ENCODE assay signal across 21 cellular contexts in the genomic region with DNA sequence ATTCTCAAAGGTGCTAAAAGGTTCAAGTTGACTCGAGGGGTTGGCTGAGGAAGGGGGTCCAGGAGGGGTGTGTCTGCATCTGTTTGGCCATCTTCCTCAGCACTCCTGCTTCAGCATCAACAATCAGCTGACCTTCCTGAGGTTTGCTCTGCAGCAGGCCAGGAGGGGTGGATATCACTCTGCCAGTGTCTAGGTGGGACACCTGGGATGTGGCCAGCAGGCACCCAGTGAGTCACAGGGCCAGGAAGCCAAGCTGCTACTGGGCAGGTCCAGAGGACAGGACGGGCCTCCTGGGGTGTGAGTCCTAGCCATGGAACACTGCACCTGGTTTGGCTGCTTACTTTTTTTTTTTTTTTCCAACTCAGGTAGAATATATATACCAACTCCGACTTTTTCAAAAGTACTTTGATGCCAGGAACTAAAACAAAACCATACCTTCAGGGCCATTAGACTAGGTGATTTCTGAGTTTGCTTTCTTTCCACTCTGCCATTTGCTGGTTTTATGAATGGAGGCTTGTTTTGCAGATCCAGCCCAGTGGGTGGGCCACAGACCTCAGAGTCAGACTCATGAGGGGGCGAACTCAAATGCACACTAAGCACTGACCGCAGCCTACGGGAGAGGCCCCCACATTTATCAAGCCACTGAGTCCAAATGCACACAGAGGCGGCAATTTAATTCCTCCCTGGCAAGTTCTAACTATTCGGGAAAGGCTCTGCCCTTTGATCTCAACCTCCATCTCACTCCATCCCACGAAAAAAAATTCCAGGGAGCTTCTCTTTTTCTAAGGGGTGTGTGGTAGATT.
DNase-seq lines count a peak whose midpoint lies in the region; ATAC-seq and TF ChIP-seq lines count a peak whose summit lies in the region.
"Had no signal": no experiment of that assay in that cellular context is flagged by ENCODE, and none has a peak within 500 bp of the region (broad histone marks: within the 10 kb centered on the region; RNA-seq: fewer than 3 reads in every experiment).

No MANE protein-coding gene starts in this region.

- H3K9me3 Mint-ChIP-seq in endothelial cell (ENCODE audit: unreplicated experiment), result no peaks in the 10 kb centered on the region
- H3K9me3 Mint-ChIP-seq: activated T-helper 2 cell treated with anti-CD3 and anti-CD28 coated beads, Interferon-gamma antibody, Interleukin-2, Interleukin-4, amounts not matched to agents 10 μg/mL and 5 μg/mL and 100 μg/mL, durations not matched to agents 14 hours and 24 hours and 36 hours had no signal

- intact Hi-C loops in psoas muscle (cut with DNase I), result loop anchor here in 1 of 2 donors (5.0 kb wide), 1 partner anchor 74 kb away; a partner anchor contains a TSS

- H3K4me3 ChIP-seq in HUES64 (ENCODE audit: low read length), result no peak overlapping the region
- H3K4me3 ChIP-seq in psoas muscle, result no peak overlapping the region
- H3K4me3 ChIP-seq: BLaER1 treated with 17β-estradiol and CSF1 and Interleukin-3, amounts not matched to agents 10 nM and 100 nM; skin epidermis; transverse colon had no signal

- H3K27ac ChIP-seq in HUES64 (ENCODE audit: low read depth, low read length), result peak overlapping the region; percentile 18; the same call in 1 of the 2 replicates
- H3K27ac ChIP-seq in foreskin keratinocyte, result no peak overlapping the region
- peak overlapping the region; percentile 90 for H3K27ac ChIP-seq in psoas muscle
- H3K27ac ChIP-seq: 22Rv1; BLaER1 treated with 17β-estradiol and CSF1 and Interleukin-3, amounts not matched to agents 10 nM and 100 nM; skin epidermis; transverse colon had no signal

- peaks cover 15% of the 10 kb centered on the region for H3K4me1 ChIP-seq in HUES64 (ENCODE audit: insufficient read depth, low read length)
- no peaks in the 10 kb centered on the region for H3K4me1 ChIP-seq in foreskin keratinocyte
- peaks cover 29% of the 10 kb centered on the region for H3K4me1 ChIP-seq in psoas muscle
- H3K4me1 ChIP-seq: transverse colon had no signal

- no peak overlapping the region for H3K9ac ChIP-seq in HUES64 (ENCODE audit: low read depth, low read length)
- H3K9ac ChIP-seq: BLaER1 treated with 17β-estradiol and CSF1 and Interleukin-3, amounts not matched to agents 10 nM and 100 nM had no signal

- peaks cover 10% of the 10 kb centered on the region for H3K4me1 Mint-ChIP-seq in T-helper 17 cell
- H3K4me1 Mint-ChIP-seq in endothelial cell (ENCODE audit: unreplicated experiment), result peaks cover 2% of the 10 kb centered on the region

- H3K27me3 ChIP-seq in HUES64 (ENCODE audit: insufficient read depth, low read length) (no peaks in the 10 kb centered on the region), foreskin keratinocyte (no peaks in the 10 kb centered on the region), psoas muscle (ENCODE audit: insufficient read depth in 3 of 3, low read length in 2 of 3) (no peaks in the 10 kb centered on the region)
- H3K27me3 ChIP-seq: BLaER1 treated with 17β-estradiol and CSF1 and Interleukin-3, amounts not matched to agents 10 nM and 100 nM; transverse colon had no signal

- no peaks in the 10 kb centered on the region for H3K36me3 Mint-ChIP-seq in T-helper 17 cell (ENCODE audit: low read depth)
- peaks cover 10% of the 10 kb centered on the region for H3K36me3 Mint-ChIP-seq in endothelial cell (ENCODE audit: low read depth, unreplicated experiment)

- TF ChIP-seq CTCF in foreskin keratinocyte (conservative IDR thresholded peaks at IDR 0.05) (no peak), psoas muscle (IDR thresholded peaks at IDR 0.05) (no peak), endothelial cell (IDR thresholded peaks at IDR 0.05; ENCODE audit: unreplicated experiment) (no peak)

- H3K27ac Mint-ChIP-seq in T-helper 17 cell (no peak overlapping the region), endothelial cell (ENCODE audit: unreplicated experiment) (no peak overlapping the region)
- H3K27ac Mint-ChIP-seq: activated T-helper 2 cell treated with anti-CD3 and anti-CD28 coated beads, Interferon-gamma antibody, Interleukin-2, Interleukin-4, amounts not matched to agents 10 μg/mL and 5 μg/mL and 100 μg/mL, durations not matched to agents 14 hours and 24 hours and 36 hours had no signal

- H3K4me3 Mint-ChIP-seq in T-helper 17 cell (no peak overlapping the region), endothelial cell (ENCODE audit: unreplicated experiment) (no peak overlapping the region)

- peaks cover 56% of the 10 kb centered on the region for H3K36me3 ChIP-seq in HUES64 (ENCODE audit: insufficient read depth, low read length)
- H3K36me3 ChIP-seq in psoas muscle (ENCODE audit: insufficient read depth in 1 of 2, low read depth in 1 of 2), result peaks cover 0 to 24% of the 10 kb centered on the region in 2 donors
- H3K36me3 ChIP-seq: transverse colon had no signal

- WGBS in HUES64, result 78% methylated on average over 8 of the region's 9 CpGs
- 73 to 79% (median 78%) methylated on average over 9 of the region's 9 CpGs for WGBS in psoas muscle, 3 donors

- no peaks in the 10 kb centered on the region for H3K9me3 ChIP-seq in HUES64 (ENCODE audit: insufficient read depth, low read depth, low read length)
- no peaks in the 10 kb centered on the region for H3K9me3 ChIP-seq in psoas muscle
- H3K9me3 ChIP-seq in T-helper 17 cell (ENCODE audit: control insufficient read depth, low read length, poor library complexity, severe bottlenecking), result no peaks in the 10 kb centered on the region
- H3K9me3 ChIP-seq: BLaER1 treated with 17β-estradiol and CSF1 and Interleukin-3, amounts not matched to agents 10 nM and 100 nM; transverse colon had no signal

- DNase-seq in NCI-H146 (lab: John Stamatoyannopoulos, UW) (peak; percentile 11), NCI-H146 treated with DMSO at 0.1 percent for 48 hours (lab: John Stamatoyannopoulos, UW; ENCODE audit: unreplicated experiment) (no peak), foreskin keratinocyte (no peak), psoas muscle (no peak), T-helper 17 cell (no peak), endothelial cell (ENCODE audit: low spot score) (no peak)
- no peak for DNase-seq in effector CD4-positive, alpha-beta T cell
- DNase-seq: activated CD4-positive, alpha-beta T cell treated with anti-CD3 and anti-CD28 coated beads, Interleukin-2, amount 50 U/mL, for 4 hours; DMS79 treated with DMSO at 0.1 percent for 48 hours; HCEC 1CT; MM.1S; NCI-H2029 treated with DMSO at 0.1 percent for 48 hours; NCI-H69; nucleus accumbens; transverse colon had no signal

- ATAC-seq in foreskin keratinocyte, result peak; percentile 54
- ATAC-seq in psoas muscle, result peak; percentile 65 to 70 (median 66)
- ATAC-seq in T-helper 17 cell, result no peak
- ATAC-seq: SK-N-SH treated with all-trans-retinoic acid at 6 μM for 48 hours had no signal

- H3K27me3 Mint-ChIP-seq in T-helper 17 cell (no peaks in the 10 kb centered on the region), endothelial cell (ENCODE audit: unreplicated experiment) (no peaks in the 10 kb centered on the region)
